ENCODE assay signal across 14 cellular contexts in the genomic region with DNA sequence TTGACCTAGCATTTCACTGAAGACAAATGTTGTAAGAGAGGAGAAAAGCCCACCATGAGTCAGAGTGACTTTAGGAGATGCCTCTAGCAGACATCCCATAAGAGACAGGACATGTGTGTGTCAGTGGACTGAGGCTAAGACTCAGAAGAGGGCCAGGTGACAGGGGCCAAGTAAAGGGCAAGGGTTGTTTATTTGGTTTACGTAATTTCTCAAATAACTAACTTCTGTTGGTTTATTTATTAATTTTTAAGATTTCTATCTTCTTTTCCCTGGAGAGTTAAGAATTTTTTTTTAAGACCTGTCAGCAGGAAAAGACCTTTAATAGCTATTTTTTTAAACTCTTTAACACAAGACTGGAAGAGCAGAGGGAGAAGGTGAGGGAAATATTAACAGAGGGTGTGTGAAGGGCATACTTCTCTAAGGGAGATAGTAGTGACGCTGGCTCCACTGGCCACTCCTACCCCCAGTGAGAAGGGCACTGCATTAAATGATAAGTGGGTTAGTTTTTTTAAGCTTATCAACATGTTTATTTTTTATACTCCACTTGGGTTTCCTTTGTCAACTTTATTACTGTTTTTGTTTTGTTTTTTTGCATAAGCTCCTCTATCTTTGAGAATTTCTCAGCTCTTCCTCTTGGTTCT. TPM values are rescaled to one million over a fixed set of nuclear protein-coding genes. Genes with fewer than 3 reads are reported as not detected.
A peak's percentile ranks its signal among the peaks of the same experiment; 100 is the strongest.
DNase-seq lines count a peak whose midpoint lies in the region; TF ChIP-seq lines count a peak whose summit lies in the region.
"Had no signal": no experiment of that assay in that cellular context is flagged by ENCODE, and none has a peak within 500 bp of the region (broad histone marks: within the 10 kb centered on the region; RNA-seq: fewer than 3 reads in every experiment).

No MANE protein-coding gene starts in this region.

- TF ChIP-seq CTCF in NB4 (IDR thresholded peaks at IDR 0.05; ENCODE audit: low read depth, low read length) (no peak), hepatocyte (IDR thresholded peaks at IDR 0.05; ENCODE audit: poor library complexity) (no peak)

- H3K4me2 ChIP-seq in BLaER1 treated with 17β-estradiol and CSF1 and Interleukin-3, amounts not matched to agents 10 nM and 100 nM, result peak overlapping the region; percentile 88 to 99 (median 95)
- peak overlapping the region; percentile 94 for H3K4me2 ChIP-seq in hepatocyte

- peaks cover 0 to 73% (median 38%) of the 10 kb centered on the region in 11 experiments; a peak in 20 of 22 replicates for H4K20me1 ChIP-seq in BLaER1 treated with 17β-estradiol and CSF1 and Interleukin-3, amounts not matched to agents 10 nM and 100 nM
- no peaks in the 10 kb centered on the region for H4K20me1 ChIP-seq in hepatocyte (ENCODE audit: insufficient read depth, poor library complexity, severe bottlenecking)

- H3K9me3 ChIP-seq in BLaER1 treated with 17β-estradiol and CSF1 and Interleukin-3, amounts not matched to agents 10 nM and 100 nM (replicated peaks in 1 of 11), result no peaks in the 10 kb centered on the region
- no peaks in the 10 kb centered on the region for H3K9me3 ChIP-seq in hepatocyte (ENCODE audit: low read depth)
- H3K9me3 ChIP-seq: body of pancreas, heart right ventricle, lower lobe of right lung, pancreas had no signal

- peaks cover 70 to 74% (median 71%) of the 10 kb centered on the region in 10 experiments for H3K4me1 ChIP-seq in BLaER1 treated with 17β-estradiol and CSF1 and Interleukin-3, amounts not matched to agents 10 nM and 100 nM
- peaks cover 9% of the 10 kb centered on the region for H3K4me1 ChIP-seq in hepatocyte (ENCODE audit: insufficient read depth)

- H2AFZ ChIP-seq in hepatocyte, result no peak overlapping the region

- peak overlapping the region in 5 of 11 experiments; percentile 26 to 94 (median 90); a peak in 8 of 22 replicates for H3K27ac ChIP-seq in BLaER1 treated with 17β-estradiol and CSF1 and Interleukin-3, amounts not matched to agents 10 nM and 100 nM
- peak overlapping the region; percentile 46 for H3K27ac ChIP-seq in hepatocyte
- H3K27ac ChIP-seq: lower lobe of right lung, pancreas had no signal

- peaks cover 33% of the 10 kb centered on the region for H3K79me2 ChIP-seq in hepatocyte

- H3K9me2 ChIP-seq in hepatocyte (replicated peaks; ENCODE audit: insufficient read depth), result no peaks in the 10 kb centered on the region

- H3K4me3 ChIP-seq in BLaER1 treated with 17β-estradiol and CSF1 and Interleukin-3, amounts not matched to agents 10 nM and 100 nM, result peak overlapping the region in 9 of 10 experiments; percentile 86 to 99 (median 91); a peak in 17 of 20 replicates
- peak overlapping the region; percentile 89 for H3K4me3 ChIP-seq in NB4 (ENCODE audit: low read depth, low read length)
- no peak overlapping the region for H3K4me3 ChIP-seq in hepatocyte
- H3K4me3 ChIP-seq: body of pancreas, heart right ventricle, lower lobe of right lung, pancreas had no signal

- 73% methylated on average over 2 of the region's 2 CpGs for WGBS in hepatocyte (ENCODE audit: low lambda C conversion rate, missing lambda C conversion rate)

- peak overlapping the region; percentile 18 to 97 (median 93); a peak in 19 of 22 replicates for H3K9ac ChIP-seq in BLaER1 treated with 17β-estradiol and CSF1 and Interleukin-3, amounts not matched to agents 10 nM and 100 nM

- no peaks in the 10 kb centered on the region for H3K27me3 ChIP-seq in BLaER1 treated with 17β-estradiol and CSF1 and Interleukin-3, amounts not matched to agents 10 nM and 100 nM
- no peaks in the 10 kb centered on the region for H3K27me3 ChIP-seq in hepatocyte
- H3K27me3 ChIP-seq: body of pancreas, heart right ventricle, pancreas had no signal

- TF ChIP-seq POLR2A in NB4 (IDR thresholded peaks at IDR 0.05; ENCODE audit: extremely low read depth, insufficient read length), result no peak

- peak; percentile 39 for DNase-seq in NB4 (ENCODE audit: low read depth)
- DNase-seq in hepatocyte (ENCODE audit: low spot score), result no peak
- no peak for DNase-seq in NCI-H2171 treated with DMSO at 0.1 percent for 48 hours (lab: John Stamatoyannopoulos, UW)
- no peak for DNase-seq in stimulated activated CD4-positive, alpha-beta T cell treated with anti-CD3 and anti-CD28 coated beads, Interleukin-12 subunit alpha, Interleukin-12 subunit beta, amount 100 ng/mL, for 4 hours
- DNase-seq in midbrain (lab: John Stamatoyannopoulos, UW), result no peak
- DNase-seq: body of pancreas; C1 segment of cervical spinal cord; heart right ventricle; Kasumi-1; lower lobe of right lung; pancreas; stimulated activated naive CD4-positive, alpha-beta T cell; SW 1271 had no signal

- H3K36me3 ChIP-seq in BLaER1 treated with 17β-estradiol and CSF1 and Interleukin-3, amounts not matched to agents 10 nM and 100 nM, result peaks cover 49 to 69% (median 60%) of the 10 kb centered on the region in 11 experiments
- no peaks in the 10 kb centered on the region for H3K36me3 ChIP-seq in hepatocyte (replicated peaks; ENCODE audit: insufficient read depth, low read depth)

RNA-seq across cellular contexts. Expression of a gene that starts 3.5 kb away (rescaled TPM):
- total RNA-seq in hepatocyte, result 69.2 and 81.2 TPM in 2 replicates
- 51.0 and 60.4 TPM in 2 replicates for polyA plus RNA-seq in hepatocyte

RNA-seq across cellular contexts. Expression of a gene that starts 11.5 kb away (rescaled TPM):
- total RNA-seq in hepatocyte, result 40.1 and 48.2 TPM in 2 replicates
- 85.0 and 85.9 TPM in 2 replicates for polyA plus RNA-seq in hepatocyte

RNA-seq across cellular contexts. Expression of a gene that starts 17.7 kb away (rescaled TPM):
- total RNA-seq in hepatocyte, result 56.5 and 84.2 TPM in 2 replicates
- polyA plus RNA-seq in hepatocyte, result 147 and 148 TPM in 2 replicates

RNA-seq across cellular contexts. Expression of a gene that starts 18.1 kb away (rescaled TPM):
- total RNA-seq in hepatocyte, result 51.6 and 60.1 TPM in 2 replicates
- 36.2 and 41.3 TPM in 2 replicates for polyA plus RNA-seq in hepatocyte

RNA-seq across cellular contexts. Expression of a gene that starts 32.7 kb away (rescaled TPM):
- total RNA-seq in hepatocyte, result not detected in 2 replicates
- polyA plus RNA-seq in hepatocyte, result 0.54 and 1.00 TPM in 2 replicates
